ENCODE assay signal across 10 cellular contexts in genomic region chr4:87026795-87027495, GRCh38.
A peak's percentile ranks its signal among the peaks of the same experiment; 100 is the strongest.
DNase-seq lines count a peak whose midpoint lies in the region; ATAC-seq and TF ChIP-seq lines count a peak whose summit lies in the region.
"Had no signal": no experiment of that assay in that cellular context is flagged by ENCODE, and none has a peak within 500 bp of the region (broad histone marks: within the 10 kb centered on the region; RNA-seq: fewer than 3 reads in every experiment).

No MANE protein-coding gene starts in this region.

- peak; percentile 88 for ATAC-seq in HG03442 (IDR thresholded peaks at IDR 0.05; ENCODE audit: unreplicated experiment)

- H3K4me3 ChIP-seq in BLaER1 (no peak overlapping the region), lower leg skin (ENCODE audit: low read depth, poor library complexity, severe bottlenecking) (no peak overlapping the region)

- 0 out of 2 replicates have a peak overlapping the region, but pooled peaks have one; percentile 16 for H3K27ac ChIP-seq in BLaER1

- CTCF ChIA-PET in HEK293T (lab: Yijun Ruan, JAX): interaction anchor here (0.7 kb wide), 1 partner anchor 9 kb away, joined by 3 read pairs; no protein-coding TSS in a partner anchor

- H3K36me3 ChIP-seq in BLaER1: peaks cover 20% of the 10 kb centered on the region; the same call in 1 of the 2 replicates
- H3K36me3 ChIP-seq: BE2C had no signal

- 43 to 51% methylated on average over 4 of the region's 4 CpGs for WGBS in lower leg skin, 2 donors

- H3K4me2 ChIP-seq in BLaER1: peak overlapping the region; percentile 64

- no peak overlapping the region for H3K9ac ChIP-seq in BLaER1

- H3K4me1 ChIP-seq in BLaER1: peaks cover 73% of the 10 kb centered on the region

- POLR2A ChIA-PET in HEK293T (lab: Yijun Ruan, JAX): no interaction called here

- intact Hi-C loops in lower leg skin (cut with DNase I; ENCODE audit: low total_unique reads): no loop called here

- H4K20me1 ChIP-seq in BLaER1: peaks cover 98% of the 10 kb centered on the region

- peak; percentile 62 for DNase-seq in GM20000 (ENCODE audit: low spot score)
- peak; percentile 41 for DNase-seq in germinal center (ENCODE audit: low spot score)
- no peak for DNase-seq in HEK293T (ENCODE audit: extremely low spot score)
- DNase-seq in GOT3 (lab: John Stamatoyannopoulos, UW): no peak
- DNase-seq in lower leg skin (ENCODE audit: low spot score in 2 of 2): no peak
- DNase-seq in medulla oblongata (ENCODE audit: extremely low spot score): no peak
- DNase-seq: BE2C, NCI-H510A treated with DMSO at 0.1 percent for 48 hours had no signal

- no peaks in the 10 kb centered on the region for H3K27me3 ChIP-seq in BLaER1
- H3K27me3 ChIP-seq: BE2C had no signal

- no peak for TF ChIP-seq POLR2A in lower leg skin (IDR thresholded peaks at IDR 0.05)

- TF ChIP-seq CTCF in GM20000 (IDR thresholded peaks at IDR 0.05; ENCODE audit: extremely low read depth, missing control alignments): no peak
- no peak for TF ChIP-seq CTCF in lower leg skin (IDR thresholded peaks at IDR 0.05)

- H3K9me3 ChIP-seq in BLaER1: no peaks in the 10 kb centered on the region
- H3K9me3 ChIP-seq: BE2C had no signal

TF ChIP-seq in HEK293T, 16 proteins besides CTCF, POLR2A, EP300 and RAD21:
- TF ChIP-seq FOXM1 (IDR thresholded peaks at IDR 0.05; ENCODE audit: borderline replicate concordance) (no peak), TARDBP (IDR thresholded peaks at IDR 0.05) (no peak), FOXA1 (IDR thresholded peaks at IDR 0.05) (no peak), PKNOX1 (IDR thresholded peaks at IDR 0.05) (no peak), HDGF (IDR thresholded peaks at IDR 0.05; ENCODE audit: borderline replicate concordance) (no peak), SUZ12 (IDR thresholded peaks at IDR 0.05) (no peak), SP1 (IDR thresholded peaks at IDR 0.05) (no peak), FOXK2 (IDR thresholded peaks at IDR 0.05) (no peak), NFRKB (IDR thresholded peaks at IDR 0.05) (no peak), ELF4 (IDR thresholded peaks at IDR 0.05) (no peak), BHLHE40 (IDR thresholded peaks at IDR 0.05; ENCODE audit: borderline replicate concordance) (no peak), LEF1 (IDR thresholded peaks at IDR 0.05; ENCODE audit: borderline replicate concordance) (no peak), CTBP1 (IDR thresholded peaks at IDR 0.05; ENCODE audit: borderline replicate concordance) (no peak), L3MBTL2 (conservative IDR thresholded peaks at IDR 0.05) (no peak), ZNF384 (IDR thresholded peaks at IDR 0.05) (no peak), ARNT (IDR thresholded peaks at IDR 0.05) (no peak)

Comparison
In these comparisons a context has a peak if more than half of its experiments do, and no peak if none do; other contexts are left out.
1. DNase-seq: peak in GM20000 (single experiment) and germinal center (single experiment); none in HEK293T (single experiment), GOT3 (single experiment), lower leg skin (0 of 2) and medulla oblongata (single experiment).